ENCODE assay signal across 9 cellular contexts in the genomic region with DNA sequence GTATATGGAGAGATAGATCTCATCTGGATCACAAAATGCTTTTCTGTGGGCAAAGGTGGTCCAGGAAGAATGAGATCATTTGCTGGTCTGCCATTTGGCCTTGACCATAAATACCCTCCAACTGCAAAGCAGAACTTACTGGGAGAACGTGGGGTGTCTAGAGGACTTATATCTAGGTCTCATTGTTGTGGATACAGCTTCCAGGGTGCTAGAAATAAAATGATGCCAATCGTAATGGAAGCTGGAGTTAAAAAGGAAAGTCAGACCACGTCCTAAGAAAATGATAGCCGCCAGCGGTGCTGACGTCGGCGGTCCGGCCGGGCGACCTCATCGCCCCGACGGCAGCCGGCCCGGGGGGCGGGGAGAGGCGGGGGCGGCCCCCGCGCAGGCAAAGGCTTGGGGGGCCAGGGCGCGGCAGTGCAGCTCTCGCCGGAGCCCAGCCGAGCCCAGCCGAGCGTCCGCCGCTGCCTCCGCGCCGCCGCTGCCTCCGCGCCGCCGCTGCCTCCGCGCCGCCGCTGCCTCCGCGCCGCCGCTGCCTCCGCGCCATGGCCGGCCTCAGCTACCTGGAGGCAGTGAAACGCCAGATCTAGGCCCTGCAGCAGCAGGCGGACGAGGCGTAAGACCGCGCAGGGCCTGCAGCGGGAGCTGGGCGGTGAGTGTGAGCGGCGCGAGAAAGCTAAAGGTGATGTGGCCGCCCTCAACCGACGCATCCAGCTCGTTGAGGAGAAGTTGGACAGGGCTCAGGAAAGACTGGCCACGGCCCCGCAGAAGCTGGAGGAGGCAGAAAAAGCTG.
DNase-seq lines count a peak whose midpoint lies in the region; ATAC-seq, FAIRE-seq and TF ChIP-seq lines count a peak whose summit lies in the region.
"Had no signal": no experiment of that assay in that cellular context is flagged by ENCODE, and none has a peak within 500 bp of the region (broad histone marks: within the 10 kb centered on the region; RNA-seq: fewer than 3 reads in every experiment).

No MANE protein-coding gene starts in this region.

- TF ChIP-seq CTCF in cardiac fibroblast (IDR thresholded peaks at IDR 0.05; ENCODE audit: low read depth, low read length) (no peak), kidney (IDR thresholded peaks at IDR 0.05; ENCODE audit: borderline replicate concordance, extremely low read depth, insufficient read depth) (no peak)

- no peak for FAIRE-seq in kidney (lab: Jason Lieb, UNC)

- H3K4me3 ChIP-seq in HUES48 (ENCODE audit: low read depth, low read length): peak overlapping the region; percentile 57
- H3K4me3 ChIP-seq in cardiac fibroblast (replicated peaks in 1 of 2; ENCODE audit: low read depth in 2 of 2, low read length in 2 of 2): peak overlapping the region; percentile 37 to 55
- peak overlapping the region; percentile 76 to 80 for H3K4me3 ChIP-seq in kidney (ENCODE audit: low read length in 2 of 2)
- H3K4me3 ChIP-seq: cardiac muscle cell had no signal

- intact Hi-C loops in kidney (cut with DNase I): no loop called here

- peak overlapping the region; percentile 28 for H3K27ac ChIP-seq in HUES48 (ENCODE audit: low read depth, low read length)
- peak overlapping the region; percentile 13 to 77 for H3K27ac ChIP-seq in kidney (ENCODE audit: low read depth in 2 of 2, low read length in 2 of 2)
- H3K27ac ChIP-seq: cardiac muscle cell had no signal

- peak; percentile 90 for ATAC-seq in GM21515 (IDR thresholded peaks at IDR 0.05; ENCODE audit: unreplicated experiment)

- no peaks in the 10 kb centered on the region for H3K4me1 ChIP-seq in HUES48 (ENCODE audit: control insufficient read depth, insufficient read depth, low read length)
- peaks cover 0 to 2% of the 10 kb centered on the region in 2 donors for H3K4me1 ChIP-seq in kidney (ENCODE audit: control insufficient read depth in 1 of 2, insufficient read depth in 1 of 2, low read depth in 1 of 2, low read length in 2 of 2)

- H3K27me3 ChIP-seq in HUES48 (ENCODE audit: control insufficient read depth, insufficient read depth, low read length): peaks cover 14% of the 10 kb centered on the region
- H3K27me3 ChIP-seq: cardiac muscle cell had no signal

- peak; percentile 58 for DNase-seq in Daoy (ENCODE audit: low read depth)
- DNase-seq in T1000 (lab: John Stamatoyannopoulos, UW): peak; percentile 14
- peak; percentile 57 to 72 for DNase-seq in cardiac fibroblast (ENCODE audit: low read depth in 2 of 2)
- peak; percentile 81 for DNase-seq in kidney
- DNase-seq in stimulated activated CD4-positive, alpha-beta T cell treated with anti-CD3 and anti-CD28 coated beads, Interleukin-1b, Interleukin-23, amount 100 ng/mL, for 1 hour (ENCODE audit: low read depth in 2 of 2): peak; percentile 6 to 8
- no peak for DNase-seq in NCI-H446 treated with DMSO at 0.1 percent for 48 hours (lab: John Stamatoyannopoulos, UW)

- no peaks in the 10 kb centered on the region for H3K9me3 ChIP-seq in HUES48 (ENCODE audit: control insufficient read depth, insufficient read depth, low read length)
- H3K9me3 ChIP-seq in kidney (ENCODE audit: control insufficient read depth in 1 of 2, low read length in 2 of 2): no peaks in the 10 kb centered on the region

- H3K9ac ChIP-seq in HUES48 (ENCODE audit: low read depth, low read length) (peak overlapping the region; percentile 48; the same call in 1 of the 2 replicates), kidney (ENCODE audit: low read length in 2 of 2) (peak overlapping the region in 1 of 2 donors; percentile 91)

- H3K36me3 ChIP-seq in HUES48 (ENCODE audit: control insufficient read depth, insufficient read depth, low read length) (no peaks in the 10 kb centered on the region), kidney (ENCODE audit: control insufficient read depth in 1 of 2, insufficient read depth in 2 of 2, low read length in 2 of 2) (no peaks in the 10 kb centered on the region)
- H3K36me3 ChIP-seq: cardiac muscle cell had no signal
